ENCODE assay signal across 1 cellular context in genomic region chr7:1396195-1396594, GRCh38.
TF ChIP-seq lines count a peak whose summit lies in the region.

No MANE protein-coding gene starts in this region.

TF ChIP-seq in A549, 52 proteins besides CTCF, POLR2A, EP300 and RAD21 (continued from another document):
- TF ChIP-seq BCL3 (IDR thresholded peaks at IDR 0.05): no peak
